Comparison of ENCODE assay signal across 1 cellular context in the genomic region with DNA sequence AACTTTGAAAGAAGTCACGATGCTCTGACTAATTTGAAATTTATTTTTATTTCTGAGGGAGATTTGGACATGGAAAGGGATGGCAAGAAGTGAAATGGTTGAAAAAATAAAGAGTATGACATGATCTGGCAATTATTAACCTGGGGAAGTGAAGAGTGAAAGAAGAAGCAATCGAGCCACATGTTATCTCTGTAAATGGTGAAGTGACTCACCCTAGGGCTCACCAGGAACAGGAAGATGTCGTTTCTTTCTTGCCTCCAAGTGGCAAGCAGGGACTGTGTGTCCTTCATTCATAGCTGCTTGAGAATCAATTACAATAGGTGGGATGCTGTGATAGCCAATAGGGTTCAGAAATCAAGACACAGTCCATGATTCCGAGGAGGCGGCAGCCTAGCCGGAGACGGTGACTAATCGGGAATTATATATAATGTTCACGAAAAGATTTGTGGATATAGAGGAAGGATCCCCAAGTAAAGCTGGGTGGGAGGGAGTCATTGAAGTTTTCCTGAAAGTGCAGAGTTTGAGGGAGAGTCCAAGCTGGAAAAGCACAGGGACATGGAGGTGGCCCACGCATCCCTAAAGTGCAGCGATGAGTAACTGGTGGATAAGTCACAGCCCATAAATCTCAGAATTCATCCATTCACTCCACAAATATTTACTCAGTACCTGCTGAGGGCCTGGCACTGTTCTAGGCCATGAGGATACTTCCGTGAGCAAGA.
A peak's percentile ranks its signal among the peaks of the same experiment; 100 is the strongest.
TF ChIP-seq lines count a peak whose summit lies in the region.

No MANE protein-coding gene starts in this region.

TF ChIP-seq in HepG2, 621 proteins besides CTCF, POLR2A, EP300 and RAD21 (continued from another document and continues in another):
- TF ChIP-seq ZBTB34 (CRISPR knock-in tag; IDR thresholded peaks at IDR 0.05) (no peak), HMGXB3 (CRISPR knock-in tag; IDR thresholded peaks at IDR 0.05; ENCODE audit: borderline replicate concordance) (no peak), NFATC3 (CRISPR knock-in tag; IDR thresholded peaks at IDR 0.05) (no peak), PPARG (CRISPR knock-in tag; conservative IDR thresholded peaks at IDR 0.05) (peak; percentile 29; the same call in 1 of the 2 replicates), ZSCAN22 (CRISPR knock-in tag; IDR thresholded peaks at IDR 0.05) (no peak), ZNF572 (CRISPR knock-in tag; IDR thresholded peaks at IDR 0.05) (no peak), ZZZ3 (CRISPR knock-in tag; IDR thresholded peaks at IDR 0.05; ENCODE audit: borderline replicate concordance) (no peak), MED13 (CRISPR knock-in tag; IDR thresholded peaks at IDR 0.05) (no peak), ZNF841 (CRISPR knock-in tag; IDR thresholded peaks at IDR 0.05; ENCODE audit: borderline replicate concordance) (no peak), GATA4 (IDR thresholded peaks at IDR 0.05; ENCODE audit: borderline replicate concordance, low read depth) (no peak), HOMEZ (CRISPR knock-in tag; IDR thresholded peaks at IDR 0.05; ENCODE audit: low read depth) (peak; percentile 33; the same call in 1 of the 2 replicates), ZNF788 (CRISPR knock-in tag; IDR thresholded peaks at IDR 0.05; ENCODE audit: borderline replicate concordance) (0 out of 2 replicates have a peak, but pooled peaks have one; percentile 20), ZNF264 (CRISPR knock-in tag; IDR thresholded peaks at IDR 0.05) (no peak), RBFOX2 (IDR thresholded peaks at IDR 0.05; ENCODE audit: low read depth, low read length) (0 out of 2 replicates have a peak, but pooled peaks have one; percentile 35), TARDBP (CRISPR knock-in tag; IDR thresholded peaks at IDR 0.05) (no peak), FOXA1 (IDR thresholded peaks at IDR 0.05) (no peak), FOXA1 (CRISPR knock-in tag; IDR thresholded peaks at IDR 0.05) (peak; percentile 68; the same call in 1 of the 2 replicates), STAT5B (CRISPR knock-in tag; IDR thresholded peaks at IDR 0.05) (no peak), ZNF20 (CRISPR knock-in tag; IDR thresholded peaks at IDR 0.05) (no peak), MIER3 (CRISPR knock-in tag; IDR thresholded peaks at IDR 0.05; ENCODE audit: borderline replicate concordance) (no peak), ZNF543 (CRISPR knock-in tag; IDR thresholded peaks at IDR 0.05) (no peak), SOX13 (IDR thresholded peaks at IDR 0.05) (no peak), SOX13 (CRISPR knock-in tag; conservative IDR thresholded peaks at IDR 0.05 in 1 of 2, IDR thresholded peaks at IDR 0.05 in 1 of 2) (peak in 1 of 2 experiments; percentile 51; a peak in 1 of 4 replicates), ZNF713 (CRISPR knock-in tag; IDR thresholded peaks at IDR 0.05) (no peak), ZNF883 (CRISPR knock-in tag; IDR thresholded peaks at IDR 0.05; ENCODE audit: not compliant biosample characterization) (no peak), ZNF839 (CRISPR knock-in tag; IDR thresholded peaks at IDR 0.05; ENCODE audit: borderline replicate concordance) (no peak), ZNF446 (CRISPR knock-in tag; IDR thresholded peaks at IDR 0.05) (no peak), PRDM10 (CRISPR knock-in tag; IDR thresholded peaks at IDR 0.05; ENCODE audit: low read depth) (peak; percentile 60; the same call in 1 of the 2 replicates), KMT2A (CRISPR knock-in tag; IDR thresholded peaks at IDR 0.05) (no peak), REXO4 (CRISPR knock-in tag; IDR thresholded peaks at IDR 0.05; ENCODE audit: borderline replicate concordance) (no peak), ELF1 (CRISPR knock-in tag; IDR thresholded peaks at IDR 0.05) (peak; percentile 13), NCOA2 (CRISPR knock-in tag; IDR thresholded peaks at IDR 0.05) (peak; percentile 26; the same call in 1 of the 2 replicates), SYNCRIP (IDR thresholded peaks at IDR 0.05; ENCODE audit: insufficient read depth, low read depth, low read length) (no peak), ZNF614 (CRISPR knock-in tag; IDR thresholded peaks at IDR 0.05; ENCODE audit: borderline replicate concordance) (0 out of 2 replicates have a peak, but pooled peaks have one; percentile 19), HMG20A (CRISPR knock-in tag; IDR thresholded peaks at IDR 0.05; ENCODE audit: borderline replicate concordance) (peak; percentile 55; the same call in 1 of the 2 replicates), JUN (CRISPR knock-in tag; IDR thresholded peaks at IDR 0.05) (peak; percentile 76), SNAPC4 (CRISPR knock-in tag; IDR thresholded peaks at IDR 0.05) (no peak), SP4 (CRISPR knock-in tag; IDR thresholded peaks at IDR 0.05) (no peak)
- TF ChIP-seq, protein P1, sequence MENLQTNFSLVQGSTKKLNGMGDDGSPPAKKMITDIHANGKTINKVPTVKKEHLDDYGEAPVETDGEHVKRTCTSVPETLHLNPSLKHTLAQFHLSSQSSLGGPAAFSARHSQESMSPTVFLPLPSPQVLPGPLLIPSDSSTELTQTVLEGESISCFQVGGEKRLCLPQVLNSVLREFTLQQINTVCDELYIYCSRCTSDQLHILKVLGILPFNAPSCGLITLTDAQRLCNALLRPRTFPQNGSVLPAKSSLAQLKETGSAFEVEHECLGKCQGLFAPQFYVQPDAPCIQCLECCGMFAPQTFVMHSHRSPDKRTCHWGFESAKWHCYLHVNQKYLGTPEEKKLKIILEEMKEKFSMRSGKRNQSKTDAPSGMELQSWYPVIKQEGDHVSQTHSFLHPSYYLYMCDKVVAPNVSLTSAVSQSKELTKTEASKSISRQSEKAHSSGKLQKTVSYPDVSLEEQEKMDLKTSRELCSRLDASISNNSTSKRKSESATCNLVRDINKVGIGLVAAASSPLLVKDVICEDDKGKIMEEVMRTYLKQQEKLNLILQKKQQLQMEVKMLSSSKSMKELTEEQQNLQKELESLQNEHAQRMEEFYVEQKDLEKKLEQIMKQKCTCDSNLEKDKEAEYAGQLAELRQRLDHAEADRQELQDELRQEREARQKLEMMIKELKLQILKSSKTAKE (CRISPR knock-in tag; IDR thresholded peaks at IDR 0.05; ENCODE audit: borderline replicate concordance): no peak
- TF ChIP-seq, protein P2, sequence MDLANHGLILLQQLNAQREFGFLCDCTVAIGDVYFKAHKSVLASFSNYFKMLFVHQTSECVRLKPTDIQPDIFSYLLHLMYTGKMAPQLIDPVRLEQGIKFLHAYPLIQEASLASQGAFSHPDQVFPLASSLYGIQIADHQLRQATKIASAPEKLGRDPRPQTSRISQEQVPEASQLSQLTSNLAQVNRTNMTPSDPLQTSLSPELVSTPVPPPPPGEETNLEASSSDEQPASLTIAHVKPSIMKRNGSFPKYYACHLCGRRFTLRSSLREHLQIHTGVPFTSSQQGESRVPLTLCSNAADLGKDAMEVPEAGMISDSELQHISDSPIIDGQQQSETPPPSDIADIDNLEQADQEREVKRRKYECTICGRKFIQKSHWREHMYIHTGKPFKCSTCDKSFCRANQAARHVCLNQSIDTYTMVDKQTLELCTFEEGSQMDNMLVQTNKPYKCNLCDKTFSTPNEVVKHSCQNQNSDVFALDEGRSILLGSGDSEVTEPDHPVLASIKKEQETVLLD (CRISPR knock-in tag; IDR thresholded peaks at IDR 0.05; ENCODE audit: low read depth): no peak
